2 cellular contexts compared by ENCODE assay signal in the genomic region with DNA sequence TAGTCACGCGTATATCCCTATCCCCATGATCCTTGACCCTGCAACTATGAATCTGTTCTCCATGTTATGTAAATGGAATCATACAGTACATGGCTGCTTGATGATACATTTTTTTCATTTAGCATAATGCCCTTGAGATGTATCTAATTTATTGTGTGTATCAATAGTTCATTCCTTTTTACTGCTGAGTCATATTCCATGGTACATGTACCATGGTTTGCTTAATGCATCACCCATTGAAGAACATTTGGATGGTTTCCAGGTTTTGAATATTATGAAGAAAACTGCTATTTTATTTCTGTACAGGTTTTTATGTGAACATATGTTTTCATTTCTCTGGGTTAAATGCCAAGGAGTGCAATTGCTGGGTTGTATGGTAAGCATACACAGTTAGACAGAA.
TF ChIP-seq lines count a peak whose summit lies in the region.

No MANE protein-coding gene starts in this region.

TF ChIP-seq in A549, 52 proteins besides CTCF, POLR2A, EP300 and RAD21:
- TF ChIP-seq MAFK (IDR thresholded peaks at IDR 0.05; ENCODE audit: partially characterized antibody) (peak; percentile 91), KDM1A (IDR thresholded peaks at IDR 0.05; ENCODE audit: low read depth) (no peak), EHMT2 (IDR thresholded peaks at IDR 0.05; ENCODE audit: low read depth) (no peak), NFE2L2 (conservative IDR thresholded peaks at IDR 0.05; ENCODE audit: low read length) (peak; percentile 60; the same call in 1 of the 2 replicates), FOSL2 (IDR thresholded peaks at IDR 0.05) (no peak), FOSL2 (CRISPR knock-in tag; IDR thresholded peaks at IDR 0.05) (peak; percentile 38; the same call in 1 of the 2 replicates)

TF ChIP-seq in H1, 55 proteins besides CTCF, POLR2A, EP300 and RAD21:
- TF ChIP-seq YY1 (IDR thresholded peaks at IDR 0.05; ENCODE audit: low read depth, low read length) (no peak), TAF7 (optimal IDR thresholded peaks at IDR 0.05; ENCODE audit: borderline replicate concordance, low read depth, low read length) (no peak), NANOG (IDR thresholded peaks at IDR 0.05; ENCODE audit: insufficient read depth, low read depth, low read length, poor library complexity, severe bottlenecking) (no peak), TEAD4 (IDR thresholded peaks at IDR 0.05; ENCODE audit: low read depth, low read length) (no peak), SRF (IDR thresholded peaks at IDR 0.05; ENCODE audit: low read depth, low read length) (no peak), SP1 (IDR thresholded peaks at IDR 0.05; ENCODE audit: low read depth, low read length) (no peak), CTBP2 (IDR thresholded peaks at IDR 0.05; ENCODE audit: borderline replicate concordance, insufficient read depth, insufficient read length, low read length) (no peak), HDAC2 (IDR thresholded peaks at IDR 0.05; ENCODE audit: borderline replicate concordance in 1 of 2, low read depth in 2 of 2, low read length in 2 of 2) (no peak), BRCA1 (IDR thresholded peaks at IDR 0.05; ENCODE audit: low read depth, low read length) (no peak), SIN3A (conservative IDR thresholded peaks at IDR 0.05 in 1 of 2, IDR thresholded peaks at IDR 0.05 in 1 of 2; ENCODE audit: low read depth in 1 of 2, low read length in 2 of 2) (no peak), JUND (IDR thresholded peaks at IDR 0.05; ENCODE audit: low read length) (no peak), CBX8 (IDR thresholded peaks at IDR 0.05; ENCODE audit: borderline replicate concordance, low read depth, low read length) (no peak), TAF1 (IDR thresholded peaks at IDR 0.05; ENCODE audit: low read depth, low read length) (no peak), POLR2AphosphoS5 (IDR thresholded peaks at IDR 0.05; ENCODE audit: low read depth, low read length) (no peak), EGR1 (IDR thresholded peaks at IDR 0.05; ENCODE audit: borderline replicate concordance, low read depth, low read length) (no peak), MAFK (IDR thresholded peaks at IDR 0.05; ENCODE audit: low read depth, low read length) (no peak)
- TF ChIP-seq, protein P1, sequence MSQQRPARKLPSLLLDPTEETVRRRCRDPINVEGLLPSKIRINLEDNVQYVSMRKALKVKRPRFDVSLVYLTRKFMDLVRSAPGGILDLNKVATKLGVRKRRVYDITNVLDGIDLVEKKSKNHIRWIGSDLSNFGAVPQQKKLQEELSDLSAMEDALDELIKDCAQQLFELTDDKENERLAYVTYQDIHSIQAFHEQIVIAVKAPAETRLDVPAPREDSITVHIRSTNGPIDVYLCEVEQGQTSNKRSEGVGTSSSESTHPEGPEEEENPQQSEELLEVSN (IDR thresholded peaks at IDR 0.05): no peak
